In genomic region chr17:22128171-22128570, GRCh38 we compare ENCODE assay signal across 1 cellular context.
TF ChIP-seq lines count a peak whose summit lies in the region.

No MANE protein-coding gene starts in this region.

TF ChIP-seq in K562, 482 proteins besides CTCF, POLR2A, EP300 and RAD21 (continued from another document):
- no peak for TF ChIP-seq SREBF2 (CRISPR knock-in tag; IDR thresholded peaks at IDR 0.05)
- TF ChIP-seq PKNOX1 (IDR thresholded peaks at IDR 0.05), result peak; percentile 71
- TF ChIP-seq ZNF408 (CRISPR knock-in tag; IDR thresholded peaks at IDR 0.05; ENCODE audit: low read depth), result no peak
- TF ChIP-seq ZNF354B (CRISPR knock-in tag; IDR thresholded peaks at IDR 0.05), result no peak
- no peak for TF ChIP-seq NFXL1 (CRISPR knock-in tag; IDR thresholded peaks at IDR 0.05)
- TF ChIP-seq CBFA2T2 (conservative IDR thresholded peaks at IDR 0.05), result no peak
- no peak for TF ChIP-seq TEAD2 (tag; IDR thresholded peaks at IDR 0.05)
- TF ChIP-seq ZNF75A (CRISPR knock-in tag; IDR thresholded peaks at IDR 0.05), result no peak
- TF ChIP-seq LARP7 (IDR thresholded peaks at IDR 0.05), result no peak
- TF ChIP-seq CCNT2 (IDR thresholded peaks at IDR 0.05; ENCODE audit: borderline replicate concordance, extremely low read depth, insufficient read length, low read depth, low read length), result no peak
- TF ChIP-seq SMARCA5 (IDR thresholded peaks at IDR 0.05), result no peak
- 0 out of 2 replicates have a peak, but pooled peaks have one; percentile 43 for TF ChIP-seq ARID1B (IDR thresholded peaks at IDR 0.05)
- TF ChIP-seq HOMEZ (CRISPR knock-in tag; IDR thresholded peaks at IDR 0.05), result no peak
- no peak for TF ChIP-seq GABPA (tag; conservative IDR thresholded peaks at IDR 0.05; ENCODE audit: low read depth)
- TF ChIP-seq SMAD1 (IDR thresholded peaks at IDR 0.05; ENCODE audit: low read depth, low read length, partially characterized antibody), result no peak
- TF ChIP-seq MEF2A (IDR thresholded peaks at IDR 0.05; ENCODE audit: control insufficient read depth, low read depth, low read length), result no peak
- TF ChIP-seq TAF15 (IDR thresholded peaks at IDR 0.05; ENCODE audit: low read depth, low read length), result no peak
- 0 out of 2 replicates have a peak, but pooled peaks have one; percentile 18 for TF ChIP-seq DPF2 (IDR thresholded peaks at IDR 0.05)
- no peak for TF ChIP-seq SLC30A9 (CRISPR knock-in tag; IDR thresholded peaks at IDR 0.05)
- TF ChIP-seq GABPB2 (CRISPR knock-in tag; conservative IDR thresholded peaks at IDR 0.05), result no peak
- no peak for TF ChIP-seq SIX5 (IDR thresholded peaks at IDR 0.05; ENCODE audit: borderline replicate concordance in 1 of 2, insufficient read depth in 1 of 2, low read depth in 1 of 2, low read length in 2 of 2)
- TF ChIP-seq PCBP1 (IDR thresholded peaks at IDR 0.05; ENCODE audit: low read depth, low read length, poor library complexity, severe bottlenecking), result no peak
- TF ChIP-seq STAT5B (CRISPR knock-in tag; IDR thresholded peaks at IDR 0.05), result no peak
- TF ChIP-seq HDAC3 (IDR thresholded peaks at IDR 0.05; ENCODE audit: borderline replicate concordance, partially characterized antibody), result no peak
- no peak for TF ChIP-seq ZNF592 (IDR thresholded peaks at IDR 0.05)
- no peak for TF ChIP-seq SRF (CRISPR knock-in tag; IDR thresholded peaks at IDR 0.05)
- no peak for TF ChIP-seq NCOA6 (IDR thresholded peaks at IDR 0.05)
- no peak for TF ChIP-seq SP1 (CRISPR knock-in tag; IDR thresholded peaks at IDR 0.05)
- TF ChIP-seq MEIS2 (IDR thresholded peaks at IDR 0.05; ENCODE audit: partially characterized antibody), result peak; percentile 76
- peak; percentile 31; the same call in 1 of the 2 replicates for TF ChIP-seq TAL1 (IDR thresholded peaks at IDR 0.05)
- TF ChIP-seq MLLT1 (IDR thresholded peaks at IDR 0.05), result no peak
- no peak for TF ChIP-seq PBX2 (CRISPR knock-in tag; IDR thresholded peaks at IDR 0.05; ENCODE audit: low read depth)
- peak; percentile 75 for TF ChIP-seq PBX2 (tag; conservative IDR thresholded peaks at IDR 0.05; ENCODE audit: low read depth)
- no peak for TF ChIP-seq TEAD1 (CRISPR knock-in tag; IDR thresholded peaks at IDR 0.05)
